ENCODE assay signal across 1 cellular context in the genomic region with DNA sequence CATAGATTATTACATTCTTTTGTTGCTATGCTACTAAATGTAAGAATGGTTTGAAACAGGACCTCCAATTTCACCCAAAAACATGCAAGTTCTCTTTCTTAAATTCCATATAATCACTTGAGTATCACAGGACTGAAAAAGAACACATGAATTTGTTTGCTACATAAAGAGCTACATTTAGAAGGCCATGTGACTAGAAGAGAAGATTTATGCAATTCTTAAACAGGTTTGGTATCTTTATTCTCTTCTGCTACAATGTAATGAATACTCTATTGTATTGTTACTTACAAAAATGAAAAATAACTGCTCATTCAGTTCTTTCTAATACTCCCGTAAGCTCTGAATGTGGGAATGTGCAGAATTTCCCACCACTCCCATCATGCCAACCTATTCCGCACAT.
A peak's percentile ranks its signal among the peaks of the same experiment; 100 is the strongest.
TF ChIP-seq lines count a peak whose summit lies in the region.

No MANE protein-coding gene starts in this region.

TF ChIP-seq in GM12878, 131 proteins besides CTCF, POLR2A, EP300 and RAD21:
- no peak for TF ChIP-seq ZNF24 (IDR thresholded peaks at IDR 0.05)
- 0 out of 2 replicates have a peak, but pooled peaks have one; percentile 32 for TF ChIP-seq RAD51 (IDR thresholded peaks at IDR 0.05)
